ENCODE assay signal across 25 cellular contexts in genomic region chr3:139780603-139781002, GRCh38.
"Had no signal": no experiment of that assay in that cellular context is flagged by ENCODE, and none has a peak within 500 bp of the region (broad histone marks: within the 10 kb centered on the region; RNA-seq: fewer than 3 reads in every experiment).

No MANE protein-coding gene starts in this region.

- DNase-seq: activated CD4-positive, alpha-beta T cell treated with anti-CD3 and anti-CD28 coated beads for 48 hours; activated CD4-positive, alpha-beta T cell treated with anti-CD3 and anti-CD28 coated beads, Interleukin-2, amount 50 U/mL, for 48 hours; activated CD8-positive, alpha-beta memory T cell treated with anti-CD3 and anti-CD28 coated beads for 24 hours; activated effector memory CD4-positive, alpha-beta T cell treated with anti-CD3 and anti-CD28 coated beads, Interleukin-2, amount 50 U/mL, for 16 hours; activated naive CD4-positive, alpha-beta T cell treated with anti-CD3 and anti-CD28 coated beads for 36 hours; activated naive CD8-positive, alpha-beta T cell treated with anti-CD3 and anti-CD28 coated beads for 36 hours; activated T-cell treated with anti-CD3 and anti-CD28 coated beads, Interleukin-2, amount 50 U/mL, for 1 hour; aorta; brain microvascular endothelial cell; caudate nucleus; effector CD8-positive, alpha-beta T cell; esophagus squamous epithelium; kidney glomerular epithelial cell; left lung; naive B cell; ovary; spleen; stimulated activated naive CD4-positive, alpha-beta T cell had no signal

- H3K27ac Mint-ChIP-seq: activated naive CD4-positive, alpha-beta T cell treated with anti-CD3 and anti-CD28 coated beads for 36 hours; activated naive CD8-positive, alpha-beta T cell treated with anti-CD3 and anti-CD28 coated beads for 36 hours; activated T-helper 1 cell treated with anti-CD3 and anti-CD28 coated beads, Interleukin-12 subunit alpha, Interleukin-12 subunit beta, Interleukin-2, Interleukin-4 antibody, amounts not matched to agents 30 ng/mL and 10 ng/mL and 1 ng/mL, durations not matched to agents 14 hours and 24 hours and 36 hours; dendritic cell treated with granulocyte-macrophage colony-stimulating factor and Interleukin-4, amounts not matched to agents 40 ng/mL and 50 ng/mL, for 4 days; naive B cell; progenitor cell of endocrine pancreas had no signal

- H3K27ac ChIP-seq: adrenal gland, brain microvascular endothelial cell, epithelial cell of prostate, esophagus squamous epithelium, left lung, ovary, spleen, tibial nerve had no signal

- H3K36me3 Mint-ChIP-seq: activated naive CD8-positive, alpha-beta T cell treated with anti-CD3 and anti-CD28 coated beads for 36 hours; naive B cell had no signal

- H3K27me3 ChIP-seq: adrenal gland, brain microvascular endothelial cell, left lung, ovary, spleen, tibial nerve had no signal

- H3K4me1 Mint-ChIP-seq: activated naive CD8-positive, alpha-beta T cell treated with anti-CD3 and anti-CD28 coated beads for 36 hours; naive B cell had no signal

- H3K4me3 ChIP-seq: adrenal gland, esophagus squamous epithelium, left lung, ovary, spleen, tibial nerve had no signal

- ATAC-seq: activated CD4-positive, CD25-positive, alpha-beta regulatory T cell treated with anti-CD3 and anti-CD28 coated beads, Interleukin-2, amount 50 U/mL, for 24 hours; left lung had no signal

- H3K4me1 ChIP-seq: adrenal gland, esophagus squamous epithelium, left lung, spleen, tibial nerve had no signal

- H3K36me3 ChIP-seq: adrenal gland, brain microvascular endothelial cell, esophagus squamous epithelium, left lung, ovary, spleen, tibial nerve had no signal

- H3K9me3 Mint-ChIP-seq: activated naive CD4-positive, alpha-beta T cell treated with anti-CD3 and anti-CD28 coated beads for 36 hours; activated naive CD8-positive, alpha-beta T cell treated with anti-CD3 and anti-CD28 coated beads for 36 hours; activated T-helper 1 cell treated with anti-CD3 and anti-CD28 coated beads, Interleukin-12 subunit alpha, Interleukin-12 subunit beta, Interleukin-2, Interleukin-4 antibody, amounts not matched to agents 30 ng/mL and 10 ng/mL and 1 ng/mL, durations not matched to agents 14 hours and 24 hours and 36 hours; dendritic cell treated with granulocyte-macrophage colony-stimulating factor and Interleukin-4, amounts not matched to agents 40 ng/mL and 50 ng/mL, for 4 days had no signal

- H3K9me3 ChIP-seq: adrenal gland, esophagus squamous epithelium, left lung, ovary, spleen, tibial nerve had no signal

- H3K4me3 Mint-ChIP-seq: activated naive CD4-positive, alpha-beta T cell treated with anti-CD3 and anti-CD28 coated beads for 36 hours; activated naive CD8-positive, alpha-beta T cell treated with anti-CD3 and anti-CD28 coated beads for 36 hours; activated T-helper 1 cell treated with anti-CD3 and anti-CD28 coated beads, Interleukin-12 subunit alpha, Interleukin-12 subunit beta, Interleukin-2, Interleukin-4 antibody, amounts not matched to agents 30 ng/mL and 10 ng/mL and 1 ng/mL, durations not matched to agents 14 hours and 24 hours and 36 hours; dendritic cell treated with granulocyte-macrophage colony-stimulating factor and Interleukin-4, amounts not matched to agents 40 ng/mL and 50 ng/mL, for 4 days; naive B cell had no signal
